2 cellular contexts compared by ENCODE assay signal in genomic region chr9:106885451-106885850, GRCh38.
TF ChIP-seq lines count a peak whose summit lies in the region.

No MANE protein-coding gene starts in this region.

TF ChIP-seq in SK-N-SH, 30 proteins besides CTCF, POLR2A, EP300 and RAD21:
- TF ChIP-seq USF1 (IDR thresholded peaks at IDR 0.05; ENCODE audit: borderline replicate concordance, low read depth) (peak; percentile 53; the same call in 1 of the 2 replicates), GABPA (IDR thresholded peaks at IDR 0.05; ENCODE audit: low read depth) (no peak), SMC3 (IDR thresholded peaks at IDR 0.05; ENCODE audit: low read depth, low read length) (no peak), MAX (IDR thresholded peaks at IDR 0.05; ENCODE audit: low read depth) (0 out of 2 replicates have a peak, but pooled peaks have one; percentile 34), SIN3A (IDR thresholded peaks at IDR 0.05; ENCODE audit: borderline replicate concordance, low read depth, low read length) (no peak), FOSL2 (IDR thresholded peaks at IDR 0.05; ENCODE audit: borderline replicate concordance, low read depth) (peak; percentile 16; the same call in 1 of the 2 replicates), TEAD4 (IDR thresholded peaks at IDR 0.05; ENCODE audit: borderline replicate concordance, insufficient read depth) (no peak), NFIC (IDR thresholded peaks at IDR 0.05; ENCODE audit: borderline replicate concordance) (no peak), TCF12 (IDR thresholded peaks at IDR 0.05) (peak; percentile 53; the same call in 1 of the 2 replicates)
TF ChIP-seq in SK-N-SH: peak in this region for 4.

TF ChIP-seq in HepG2, 621 proteins besides CTCF, POLR2A, EP300 and RAD21 (continued from another document):
- no peak for TF ChIP-seq ZNF282 (IDR thresholded peaks at IDR 0.05; ENCODE audit: partially characterized antibody)
- TF ChIP-seq SAFB2 (CRISPR knock-in tag; IDR thresholded peaks at IDR 0.05; ENCODE audit: borderline replicate concordance, low read depth) = no peak
- no peak for TF ChIP-seq ZEB1 (IDR thresholded peaks at IDR 0.05; ENCODE audit: insufficient replicate concordance, low read depth)
- TF ChIP-seq MXD4 (CRISPR knock-in tag; IDR thresholded peaks at IDR 0.05) = no peak
- TF ChIP-seq ZFP36 (IDR thresholded peaks at IDR 0.05; ENCODE audit: borderline replicate concordance, low read depth, low read length, partially characterized antibody) = no peak
- no peak for TF ChIP-seq ZNF629 (CRISPR knock-in tag; conservative IDR thresholded peaks at IDR 0.05)
TF ChIP-seq in HepG2: peak in this region for 0.
